Comparison of ENCODE assay signal across 22 cellular contexts in the genomic region with DNA sequence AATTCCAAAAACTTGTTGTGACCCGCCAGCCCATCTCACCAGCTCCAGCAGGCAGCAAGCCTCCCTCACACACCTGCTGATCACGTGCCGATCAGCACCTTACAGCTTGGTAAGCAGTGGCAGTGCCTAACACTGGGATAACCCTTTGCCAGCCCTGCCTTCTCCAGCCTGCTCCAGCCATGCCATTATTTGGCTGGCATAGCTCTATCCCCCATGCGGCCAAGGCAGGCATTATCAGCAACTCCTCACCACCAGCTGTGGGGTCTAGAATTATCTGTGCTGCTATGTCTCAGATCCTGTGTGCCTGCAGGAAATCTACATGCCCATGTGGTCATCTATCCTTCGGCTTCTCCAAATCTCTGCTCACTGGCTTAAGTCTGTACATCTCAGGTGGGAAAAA.
DNase-seq lines count a peak whose midpoint lies in the region; ATAC-seq, FAIRE-seq and TF ChIP-seq lines count a peak whose summit lies in the region.
"Had no signal": no experiment of that assay in that cellular context is flagged by ENCODE, and none has a peak within 500 bp of the region (broad histone marks: within the 10 kb centered on the region; RNA-seq: fewer than 3 reads in every experiment).

No MANE protein-coding gene starts in this region.

- H3K9me3 ChIP-seq in MM.1S (replicated peaks; ENCODE audit: insufficient read depth, low read length) = no peaks in the 10 kb centered on the region
- H3K9me3 ChIP-seq: MG63 had no signal

- peak; percentile 55 for ATAC-seq in foreskin keratinocyte
- ATAC-seq in GM21423 (IDR thresholded peaks at IDR 0.05; ENCODE audit: unreplicated experiment) = no peak

- H3K4me2 ChIP-seq in MM.1S (ENCODE audit: low read depth, low read length) = no peak overlapping the region

- no peak overlapping the region for H3K9ac ChIP-seq in MM.1S (ENCODE audit: low read length)

- no peaks in the 10 kb centered on the region for H3K4me1 ChIP-seq in MM.1S (ENCODE audit: low read length)
- H3K4me1 ChIP-seq in foreskin keratinocyte = no peaks in the 10 kb centered on the region

- H3K4me3 ChIP-seq in GM12864 (ENCODE audit: low read depth, low read length) (no peak overlapping the region), MM.1S (ENCODE audit: low read length) (no peak overlapping the region)
- H3K4me3 ChIP-seq: MG63 had no signal

- no peaks in the 10 kb centered on the region for H3K36me3 ChIP-seq in MM.1S (replicated peaks; ENCODE audit: insufficient read depth, low read length)
- H3K36me3 ChIP-seq: MG63 had no signal

- TF ChIP-seq CTCF in GM12864 (IDR thresholded peaks at IDR 0.05; ENCODE audit: low read depth, low read length, missing control alignments) (peak; percentile 36), MM.1S (IDR thresholded peaks at IDR 0.05; ENCODE audit: low read length) (no peak), foreskin keratinocyte (conservative IDR thresholded peaks at IDR 0.05) (no peak)

- no peak overlapping the region for H2AFZ ChIP-seq in MM.1S (ENCODE audit: low read length)

- H3K9me2 ChIP-seq in MM.1S (replicated peaks; ENCODE audit: insufficient read depth, low read length) = no peaks in the 10 kb centered on the region

- H4K20me1 ChIP-seq in MM.1S (ENCODE audit: insufficient read depth, low read length) = no peaks in the 10 kb centered on the region

- H3K27me3 ChIP-seq in MM.1S (replicated peaks; ENCODE audit: insufficient read depth, low read length) (no peaks in the 10 kb centered on the region), foreskin keratinocyte (peaks cover 4% of the 10 kb centered on the region)

- FAIRE-seq in H54 (lab: Jason Lieb, UNC) = no peak
- FAIRE-seq: GM12892, GM18507 had no signal

- DNase-seq in GM12864 (ENCODE audit: low read depth) (no peak), MM.1S (peak; percentile 2), RPMI8226 (peak; percentile 6), foreskin keratinocyte (no peak), NCI-H446 (lab: John Stamatoyannopoulos, UW) (no peak), H54 (ENCODE audit: insufficient read length, low spot score) (no peak), NCI-H1930 (lab: John Stamatoyannopoulos, UW) (no peak)
- DNase-seq: CD4-positive, CD25-positive, alpha-beta regulatory T cell; COR-L47; DMS153; EL; H7; Kasumi-1; MG63; NCI-H1092; NCI-H2107; NCI-H226; NCI-H524 treated with DMSO at 0.1 percent for 48 hours; SIG-M5 had no signal

- no peak overlapping the region for H3K27ac ChIP-seq in MM.1S (ENCODE audit: low read length)
- no peak overlapping the region for H3K27ac ChIP-seq in foreskin keratinocyte

- H3K79me2 ChIP-seq in MM.1S (ENCODE audit: low read length) = no peaks in the 10 kb centered on the region

- TF ChIP-seq POLR2A in H54 (IDR thresholded peaks at IDR 0.05; ENCODE audit: low read depth, low read length) = no peak

- H3F3A ChIP-seq in MM.1S (ENCODE audit: insufficient read depth, low read length) = no peaks in the 10 kb centered on the region

Comparison
In these comparisons a context has a peak if more than half of its experiments do, and no peak if none do; other contexts are left out.
1. DNase-seq: peak in MM.1S (single experiment) and RPMI8226 (single experiment); none in GM12864 (single experiment), foreskin keratinocyte (0 of 2), NCI-H446 (0 of 2), H54 (single experiment) and NCI-H1930 (0 of 2).